Comparison of ENCODE assay signal across 8 cellular contexts in genomic region chr16:11743308-11744074, GRCh38. TPM values are rescaled to one million over a fixed set of nuclear protein-coding genes. Genes with fewer than 3 reads are reported as not detected.
DNase-seq lines count a peak whose midpoint lies in the region; ATAC-seq, FAIRE-seq and TF ChIP-seq lines count a peak whose summit lies in the region.

No MANE protein-coding gene starts in this region.

- TF ChIP-seq CTCF in chondrocyte (IDR thresholded peaks at IDR 0.05): no peak
- no peak for TF ChIP-seq CTCF in lower lobe of right lung (IDR thresholded peaks at IDR 0.05)

- intact Hi-C loops in lower lobe of right lung (cut with DNase I): no loop called here

- H3K27ac ChIP-seq in lower lobe of right lung: peak overlapping the region; percentile 99

- H3K4me3 Mint-ChIP-seq in chondrocyte (ENCODE audit: unreplicated experiment): peak overlapping the region; percentile 76

- ATAC-seq in lower lobe of right lung: peak; percentile 26 to 52
- ATAC-seq in GM19397 (IDR thresholded peaks at IDR 0.05; ENCODE audit: unreplicated experiment): no peak
- ATAC-seq in HG02973 (IDR thresholded peaks at IDR 0.05; ENCODE audit: unreplicated experiment): no peak

- H3K36me3 ChIP-seq in lower lobe of right lung: peaks cover 12% of the 10 kb centered on the region

- H3K27me3 Mint-ChIP-seq in chondrocyte (ENCODE audit: low read depth): no peaks in the 10 kb centered on the region

- H3K27ac Mint-ChIP-seq in chondrocyte (ENCODE audit: unreplicated experiment): peak overlapping the region; percentile 95

- H3K4me1 Mint-ChIP-seq in chondrocyte (ENCODE audit: low read depth): peaks cover 47% of the 10 kb centered on the region

- peak; percentile 56 for TF ChIP-seq POLR2A in Raji (IDR thresholded peaks at IDR 0.05; ENCODE audit: insufficient read depth, low read depth, low read length)

- no peaks in the 10 kb centered on the region for H3K27me3 ChIP-seq in lower lobe of right lung (ENCODE audit: low read depth)

- no peaks in the 10 kb centered on the region for H3K9me3 ChIP-seq in lower lobe of right lung

- peaks cover 8% of the 10 kb centered on the region for H3K36me3 Mint-ChIP-seq in chondrocyte (ENCODE audit: low read depth)

- H3K9me3 Mint-ChIP-seq in chondrocyte (ENCODE audit: low read depth): no peaks in the 10 kb centered on the region

- FAIRE-seq in GM19239 (lab: Jason Lieb, UNC): peak; percentile 42

- H3K4me1 ChIP-seq in lower lobe of right lung: peaks cover 35% of the 10 kb centered on the region

- DNase-seq in AG20443 (ENCODE audit: low spot score) (peak; percentile 37), GM19239 (ENCODE audit: insufficient read length, low spot score) (no peak), chondrocyte (ENCODE audit: low spot score) (no peak), lower lobe of right lung (peak; percentile 78), stromal cell of bone marrow (ENCODE audit: low read depth) (peak; percentile 23)

- peak overlapping the region; percentile 93 for H3K4me3 ChIP-seq in lower lobe of right lung

RNA-seq across cellular contexts. Expression of gene TXNDC11, which starts 0.8 kb away (rescaled TPM):
- 34.9 to 53.1 TPM (median 39.7 TPM) in 3 replicates for total RNA-seq in chondrocyte
- total RNA-seq in lower lobe of right lung: 88.2 TPM

RNA-seq across cellular contexts. Expression of gene ZC3H7A, which starts 53.6 kb away (rescaled TPM):
- total RNA-seq in chondrocyte (56.0 to 72.4 TPM (median 57.9 TPM) in 3 replicates), lower lobe of right lung (66.3 TPM)

Comparison
In these comparisons a context has a peak if more than half of its experiments do, and no peak if none do; other contexts are left out.
1. DNase-seq: peak in AG20443 (single experiment), lower lobe of right lung (single experiment) and stromal cell of bone marrow (single experiment); none in GM19239 (single experiment) and chondrocyte (single experiment).
2. ATAC-seq: peak in lower lobe of right lung (2 of 2); none in GM19397 (single experiment) and HG02973 (single experiment).